20 cellular contexts compared by ENCODE assay signal in the genomic region with DNA sequence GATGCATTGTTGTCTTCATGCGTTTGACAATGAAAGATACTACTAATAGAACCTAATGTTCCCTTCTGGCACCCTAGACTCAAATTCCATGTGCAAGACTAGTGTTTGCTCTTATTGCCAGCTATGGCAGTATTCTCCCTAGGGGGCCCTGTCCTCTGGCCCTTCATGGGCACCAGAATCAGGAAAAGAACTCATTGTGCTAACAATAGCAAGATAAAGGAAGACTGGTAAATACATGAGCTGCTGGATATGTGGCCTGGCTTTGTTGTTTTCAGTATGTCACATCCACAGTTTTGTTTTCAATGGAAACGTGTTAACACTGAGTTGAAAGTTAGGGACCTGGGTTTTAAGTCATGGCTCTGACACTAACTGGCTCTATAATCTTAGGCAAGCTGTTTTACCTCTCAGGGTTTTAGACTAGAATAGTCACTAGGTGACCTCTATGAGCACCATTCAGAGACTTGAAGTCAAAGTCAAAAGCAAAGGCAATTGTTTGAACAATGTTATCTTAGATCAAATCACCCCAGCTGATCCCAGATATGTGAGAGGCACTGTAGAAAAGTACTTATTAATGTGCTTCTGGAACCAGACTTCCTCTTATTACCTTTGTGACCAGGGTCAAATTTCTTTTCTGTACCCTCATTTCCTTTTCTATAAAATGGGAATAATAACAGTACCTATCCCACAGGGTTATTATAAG.
"Had no signal": no experiment of that assay in that cellular context is flagged by ENCODE, and none has a peak within 500 bp of the region (broad histone marks: within the 10 kb centered on the region; RNA-seq: fewer than 3 reads in every experiment).

No MANE protein-coding gene starts in this region.

- H3K27me3 ChIP-seq: ascending aorta had no signal

- H3K4me3 ChIP-seq: ascending aorta, K562, SK-N-MC had no signal

- DNase-seq: activated CD4-positive, alpha-beta T cell treated with anti-CD3 and anti-CD28 coated beads for 36 hours; activated CD8-positive, alpha-beta memory T cell treated with anti-CD3 and anti-CD28 coated beads, Interleukin-2, amount 50 U/mL, for 4 hours; activated CD8-positive, alpha-beta T cell treated with anti-CD3 and anti-CD28 coated beads for 36 hours; activated T-cell treated with anti-CD3 and anti-CD28 coated beads, Interleukin-2, amount 50 U/mL, for 72 hours; amniotic stem cell; Karpas-422; NCI-H1105 treated with DMSO at 0.1 percent for 48 hours; NCI-H146; NCI-H1930; NCI-H345; NCI-H510A; NCI-H526 treated with DMSO at 0.1 percent for 48 hours; NCI-H82; OCI-M1; RPMI8226; T-cell; WERI-Rb-1 had no signal

- H3K36me3 ChIP-seq: ascending aorta, WERI-Rb-1 had no signal

- H3K9me3 ChIP-seq: ascending aorta had no signal

- H3K27ac ChIP-seq: SK-N-MC, WERI-Rb-1 had no signal
